Comparison of ENCODE assay signal across 8 cellular contexts in the genomic region with DNA sequence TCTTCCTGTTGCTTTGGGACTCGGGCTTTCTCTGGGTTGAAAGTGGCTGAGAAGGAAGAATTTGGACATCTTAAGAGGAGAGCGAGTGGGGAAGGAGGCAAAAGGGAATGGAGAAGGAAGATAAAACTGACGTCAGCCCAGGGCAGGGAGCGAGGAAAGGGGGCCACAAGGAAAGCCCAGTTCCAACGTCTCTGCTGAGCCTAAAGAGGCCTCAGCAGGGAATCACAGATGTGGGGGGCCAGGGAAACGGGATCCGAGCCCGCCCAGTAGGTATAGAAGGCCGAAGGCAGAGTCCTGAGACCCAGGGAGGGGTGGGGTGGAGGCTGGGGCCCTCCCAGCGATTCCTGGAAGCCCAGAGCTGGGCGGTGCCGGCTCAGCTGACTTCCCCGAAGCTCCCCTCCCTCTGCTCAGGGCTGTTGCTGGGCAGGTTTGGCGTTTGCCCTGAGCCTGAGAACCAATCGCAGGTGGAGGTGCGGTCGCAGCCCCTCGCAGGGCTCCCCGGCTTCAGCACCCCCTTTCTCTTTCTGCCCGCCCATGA. TPM values are rescaled to one million over a fixed set of nuclear protein-coding genes. Genes with fewer than 3 reads are reported as not detected.
DNase-seq lines count a peak whose midpoint lies in the region; ATAC-seq and TF ChIP-seq lines count a peak whose summit lies in the region.

No MANE protein-coding gene starts in this region.

- H3K27ac ChIP-seq in SK-N-SH (ENCODE audit: low read depth in 2 of 2, low read length in 1 of 2) (peak overlapping the region; percentile 99 to 100), osteoblast (ENCODE audit: low read depth, low read length) (peak overlapping the region; percentile 100), thymus (ENCODE audit: low read depth) (peak overlapping the region; percentile 97)

- H3K27ac Mint-ChIP-seq in activated naive CD8-positive, alpha-beta T cell = peak overlapping the region; percentile 100
- H3K27ac Mint-ChIP-seq in glutamatergic neuron (ENCODE audit: unreplicated experiment) = peak overlapping the region; percentile 99

- peaks cover 56% of the 10 kb centered on the region for H3K4me1 Mint-ChIP-seq in activated naive CD8-positive, alpha-beta T cell (ENCODE audit: low read depth)
- peaks cover 24% of the 10 kb centered on the region for H3K4me1 Mint-ChIP-seq in glutamatergic neuron (ENCODE audit: low read depth, unreplicated experiment)

- peaks cover 78% of the 10 kb centered on the region for H3K79me2 ChIP-seq in SK-N-SH (ENCODE audit: insufficient read depth)
- peaks cover 29% of the 10 kb centered on the region for H3K79me2 ChIP-seq in osteoblast (ENCODE audit: insufficient read depth, low read length)

- H3K9me2 ChIP-seq in SK-N-SH = no peaks in the 10 kb centered on the region

- TF ChIP-seq EP300 in SK-N-SH (IDR thresholded peaks at IDR 0.05; ENCODE audit: borderline replicate concordance in 1 of 2, low read depth in 1 of 2, low read length in 1 of 2) = peak; percentile 85 to 95

- POLR2A ChIA-PET in SK-N-SH (lab: Yijun Ruan, JAX) = interaction anchor here (0.6 to 8.9 kb wide), 7 partner anchors 8 to 91 kb away, joined by 3 to 149 read pairs (median 4); partner anchors contain the start of genes ADAMTSL4, ENSA and MCL1

- H3K27me3 Mint-ChIP-seq in activated naive CD8-positive, alpha-beta T cell = no peaks in the 10 kb centered on the region
- H3K27me3 Mint-ChIP-seq in glutamatergic neuron (ENCODE audit: unreplicated experiment) = peaks cover 11% of the 10 kb centered on the region

- no peak overlapping the region; the same call in 1 of the 2 replicates for H2AFZ ChIP-seq in SK-N-SH (ENCODE audit: low read depth)
- peak overlapping the region; percentile 48 for H2AFZ ChIP-seq in osteoblast (ENCODE audit: low read length)

- peak; percentile 64 for DNase-seq in COR-L47 (lab: John Stamatoyannopoulos, UW)
- DNase-seq in Kasumi-1 (lab: John Stamatoyannopoulos, UW) = peak; percentile 79 to 85
- DNase-seq in SK-N-SH = peak; percentile 86
- DNase-seq in glutamatergic neuron = peak; percentile 81
- peak; percentile 96 for DNase-seq in osteoblast (ENCODE audit: insufficient read length, low spot score, missing footprints)

- H3K4me3 Mint-ChIP-seq in activated naive CD8-positive, alpha-beta T cell = peak overlapping the region; percentile 98
- peak overlapping the region; percentile 99 for H3K4me3 Mint-ChIP-seq in glutamatergic neuron (ENCODE audit: unreplicated experiment)

- H3K9ac ChIP-seq in SK-N-SH = peak overlapping the region; percentile 89

- H3K4me2 ChIP-seq in SK-N-SH (peak overlapping the region; percentile 81), osteoblast (ENCODE audit: insufficient read depth, low read length) (peak overlapping the region; percentile 96)

- no peak for TF ChIP-seq RAD21 in SK-N-SH (IDR thresholded peaks at IDR 0.05; ENCODE audit: low read length)

- peaks cover 2% of the 10 kb centered on the region for H3K36me3 Mint-ChIP-seq in activated naive CD8-positive, alpha-beta T cell
- no peaks in the 10 kb centered on the region for H3K36me3 Mint-ChIP-seq in glutamatergic neuron (ENCODE audit: unreplicated experiment)

- H3K36me3 ChIP-seq in SK-N-SH (replicated peaks in 1 of 2; ENCODE audit: control insufficient read depth in 1 of 2, insufficient read depth in 2 of 2, low read length in 1 of 2) (no peaks in the 10 kb centered on the region), osteoblast (ENCODE audit: insufficient read depth, low read length) (peaks cover 2% of the 10 kb centered on the region), thymus (ENCODE audit: control insufficient read depth, insufficient read depth) (no peaks in the 10 kb centered on the region)

- H3K9me3 ChIP-seq in SK-N-SH (no peaks in the 10 kb centered on the region), osteoblast (ENCODE audit: low read depth, low read length) (no peaks in the 10 kb centered on the region), thymus (ENCODE audit: control insufficient read depth) (no peaks in the 10 kb centered on the region)

- H3K4me1 ChIP-seq in SK-N-SH (ENCODE audit: control insufficient read depth in 1 of 2, insufficient read depth in 2 of 2, low read depth in 1 of 2, low read length in 1 of 2) = peaks cover 34 to 39% of the 10 kb centered on the region in 2 experiments
- peaks cover 54% of the 10 kb centered on the region for H3K4me1 ChIP-seq in osteoblast (ENCODE audit: insufficient read depth, low read length)
- H3K4me1 ChIP-seq in thymus (ENCODE audit: control insufficient read depth, insufficient read depth, low read length) = peaks cover 30% of the 10 kb centered on the region

- H3F3A ChIP-seq in SK-N-SH (replicated peaks; ENCODE audit: insufficient read depth) = peaks cover 45% of the 10 kb centered on the region

- no peak for TF ChIP-seq CTCF in SK-N-SH (IDR thresholded peaks at IDR 0.05)
- no peak for TF ChIP-seq CTCF in glutamatergic neuron (IDR thresholded peaks at IDR 0.05; ENCODE audit: partially characterized antibody, unreplicated experiment)
- TF ChIP-seq CTCF in osteoblast (IDR thresholded peaks at IDR 0.05; ENCODE audit: extremely low read depth, low read depth, low read length) = no peak

- no peaks in the 10 kb centered on the region for H3K9me3 Mint-ChIP-seq in activated naive CD8-positive, alpha-beta T cell (ENCODE audit: low read depth)
- peaks cover 11% of the 10 kb centered on the region for H3K9me3 Mint-ChIP-seq in glutamatergic neuron (ENCODE audit: unreplicated experiment)

- H3K27me3 ChIP-seq in SK-N-SH (ENCODE audit: insufficient read depth) (no peaks in the 10 kb centered on the region), osteoblast (ENCODE audit: insufficient read depth, low read length) (no peaks in the 10 kb centered on the region), thymus (ENCODE audit: control insufficient read depth, insufficient read depth) (no peaks in the 10 kb centered on the region)

- H4K20me1 ChIP-seq in SK-N-SH (ENCODE audit: insufficient read depth) (peaks cover 6% of the 10 kb centered on the region; the same call in 1 of the 2 replicates), osteoblast (ENCODE audit: insufficient read depth, low read length) (peaks cover 6% of the 10 kb centered on the region)

- CTCF ChIA-PET in SK-N-SH (lab: Yijun Ruan, JAX) = interaction anchor here (0.9 to 6.2 kb wide), 13 partner anchors 12 to 434 kb away, joined by 3 to 142 read pairs (median 7); partner anchors contain the start of genes ADAMTSL4, FALEC and MCL1

- under 1% methylated on average over 9 of the region's 20 CpGs for WGBS in SK-N-SH (ENCODE audit: low lambda C conversion rate)
- WGBS in thymus = 1% methylated on average over 20 of the region's 20 CpGs

- H3K4me3 ChIP-seq in SK-N-SH (ENCODE audit: low read depth in 2 of 2, low read length in 1 of 2) (peak overlapping the region; percentile 56 to 69), osteoblast (ENCODE audit: insufficient read depth, low read length) (peak overlapping the region; percentile 81), thymus (ENCODE audit: low read length) (peak overlapping the region; percentile 61)

- peak; percentile 34 for ATAC-seq in GM21390 (IDR thresholded peaks at IDR 0.05; ENCODE audit: unreplicated experiment)

TF ChIP-seq in SK-N-SH, 30 proteins besides CTCF, POLR2A, EP300 and RAD21 (continues in another document):
- TF ChIP-seq SIN3A (IDR thresholded peaks at IDR 0.05; ENCODE audit: borderline replicate concordance, low read depth, low read length) (peak; percentile 65; the same call in 1 of the 2 replicates), CHD2 (IDR thresholded peaks at IDR 0.05; ENCODE audit: low read length, partially characterized antibody) (peak; percentile 49), ELF1 (IDR thresholded peaks at IDR 0.05) (peak; percentile 48; the same call in 1 of the 2 replicates), RXRA (IDR thresholded peaks at IDR 0.05; ENCODE audit: borderline replicate concordance, low read depth) (peak; percentile 38; the same call in 1 of the 2 replicates), YY1 (IDR thresholded peaks at IDR 0.05; ENCODE audit: low read depth) (no peak), MAX (IDR thresholded peaks at IDR 0.05; ENCODE audit: low read depth) (peak; percentile 43; the same call in 1 of the 2 replicates)
- TF ChIP-seq, protein P1, sequence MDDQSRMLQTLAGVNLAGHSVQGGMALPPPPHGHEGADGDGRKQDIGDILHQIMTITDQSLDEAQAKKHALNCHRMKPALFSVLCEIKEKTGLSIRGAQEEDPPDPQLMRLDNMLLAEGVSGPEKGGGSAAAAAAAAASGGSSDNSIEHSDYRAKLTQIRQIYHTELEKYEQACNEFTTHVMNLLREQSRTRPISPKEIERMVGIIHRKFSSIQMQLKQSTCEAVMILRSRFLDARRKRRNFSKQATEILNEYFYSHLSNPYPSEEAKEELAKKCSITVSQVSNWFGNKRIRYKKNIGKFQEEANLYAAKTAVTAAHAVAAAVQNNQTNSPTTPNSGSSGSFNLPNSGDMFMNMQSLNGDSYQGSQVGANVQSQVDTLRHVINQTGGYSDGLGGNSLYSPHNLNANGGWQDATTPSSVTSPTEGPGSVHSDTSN (IDR thresholded peaks at IDR 0.05) = peak; percentile 65

RNA-seq across cellular contexts. Expression of gene ADAMTSL4, which starts 12.7 kb away (rescaled TPM):
- polyA plus RNA-seq in SK-N-SH (2012; rRNA removed) (2.4 and 3.4 TPM in 2 replicates), thymus (17.9 TPM)
- polyA plus RNA-seq in SK-N-SH (2012; cell fraction: cytosol; rRNA removed) = 1.9 and 3.0 TPM in 2 replicates
- polyA plus RNA-seq in SK-N-SH (2012; cell fraction: nucleus; rRNA removed) = 11.2 and 16.1 TPM in 2 replicates
- total RNA-seq in glutamatergic neuron (ENCODE audit: unreplicated experiment) (0.25 TPM), osteoblast (3.2 and 5.4 TPM in 2 replicates)

RNA-seq across cellular contexts. Expression of gene MCL1, which starts 17.5 kb away (rescaled TPM):
- polyA plus RNA-seq in SK-N-SH (2012; rRNA removed) (110 and 131 TPM in 2 replicates), thymus (200 TPM)
- 70.8 and 82.9 TPM in 2 replicates for polyA plus RNA-seq in SK-N-SH (2012; cell fraction: cytosol; rRNA removed)
- 354 and 429 TPM in 2 replicates for polyA plus RNA-seq in SK-N-SH (2012; cell fraction: nucleus; rRNA removed)
- total RNA-seq in glutamatergic neuron (ENCODE audit: unreplicated experiment) (154 TPM), osteoblast (168 and 176 TPM in 2 replicates)

RNA-seq across cellular contexts. Expression of gene FALEC, which starts 46.3 kb away (rescaled TPM):
- 0.50 and 0.72 TPM in 2 replicates for polyA plus RNA-seq in SK-N-SH (2012; rRNA removed)
- 0.13 and 0.37 TPM in 2 replicates for polyA plus RNA-seq in SK-N-SH (2012; cell fraction: cytosol; rRNA removed)
- polyA plus RNA-seq in SK-N-SH (2012; cell fraction: nucleus; rRNA removed) = 0.68 and 0.89 TPM in 2 replicates
- not detected for total RNA-seq in glutamatergic neuron (ENCODE audit: unreplicated experiment)
- total RNA-seq in osteoblast = 0.36 TPM in 1 of 2 replicates, not detected in the other
- 0.16 TPM for polyA plus RNA-seq in thymus

RNA-seq across cellular contexts. Expression of gene ECM1, which starts 54.0 kb away (rescaled TPM):
- polyA plus RNA-seq in SK-N-SH (2012; rRNA removed) = 20.2 and 32.3 TPM in 2 replicates
- polyA plus RNA-seq in SK-N-SH (2012; cell fraction: cytosol; rRNA removed) = 9.6 and 16.2 TPM in 2 replicates
- polyA plus RNA-seq in SK-N-SH (2012; cell fraction: nucleus; rRNA removed) = 35.6 and 37.4 TPM in 2 replicates
- 2.8 TPM for total RNA-seq in glutamatergic neuron (ENCODE audit: unreplicated experiment)
- 20.9 and 30.0 TPM in 2 replicates for total RNA-seq in osteoblast
- 4.6 TPM for polyA plus RNA-seq in thymus

Comparison
In these comparisons a context has a peak if more than half of its experiments do, and no peak if none do; other contexts are left out.
1. Peak in every context shown above with its lines: DNase-seq, ATAC-seq, H3K4me3 ChIP-seq and H3K27ac ChIP-seq.